In genomic region chr1:245247791-245248789, GRCh38 we compare ENCODE assay signal across 14 cellular contexts.
"Had no signal": no experiment of that assay in that cellular context is flagged by ENCODE, and none has a peak within 500 bp of the region (broad histone marks: within the 10 kb centered on the region; RNA-seq: fewer than 3 reads in every experiment).

No MANE protein-coding gene starts in this region.

- H3K27me3 ChIP-seq: esophagus muscularis mucosa, tibial artery had no signal

- H3K27ac ChIP-seq: esophagus muscularis mucosa, tibial artery had no signal

- H3K4me1 ChIP-seq: esophagus muscularis mucosa, tibial artery had no signal

- ATAC-seq: naive thymus-derived CD4-positive, alpha-beta T cell; right cardiac atrium; T-helper 17 cell; WTC11 had no signal

- H3K36me3 ChIP-seq: esophagus muscularis mucosa, tibial artery had no signal

- DNase-seq: activated CD4-positive, alpha-beta memory T cell treated with anti-CD3 and anti-CD28 coated beads, Interleukin-2, amount 10 ng/mL, durations not matched to agents 7 days and 5 days; activated CD4-positive, alpha-beta T cell treated with anti-CD3 and anti-CD28 coated beads for 4 hours; activated naive CD4-positive, alpha-beta T cell treated with anti-CD3 and anti-CD28 coated beads, Interleukin-2, amount 10 ng/mL, durations not matched to agents 7 days and 5 days; activated T-cell treated with anti-CD3 and anti-CD28 coated beads, Interleukin-2, amount 50 U/mL, for 24 hours; naive thymus-derived CD4-positive, alpha-beta T cell; posterior cingulate gyrus; right cardiac atrium; small intestine; stimulated activated CD4-positive, alpha-beta T cell treated with anti-CD3 and anti-CD28 coated beads, Interleukin-4, amount 100 ng/mL, for 24 hours; stimulated activated naive CD4-positive, alpha-beta T cell; T-helper 17 cell; tibial artery had no signal

- H3K4me3 ChIP-seq: esophagus muscularis mucosa, tibial artery had no signal
